21 cellular contexts compared by ENCODE assay signal in genomic region chr3:14377044-14377837, GRCh38. TPM values are rescaled to one million over a fixed set of nuclear protein-coding genes. Genes with fewer than 3 reads are reported as not detected.
DNase-seq lines count a peak whose midpoint lies in the region; ATAC-seq and TF ChIP-seq lines count a peak whose summit lies in the region.
"Had no signal": no experiment of that assay in that cellular context is flagged by ENCODE, and none has a peak within 500 bp of the region (broad histone marks: within the 10 kb centered on the region; RNA-seq: fewer than 3 reads in every experiment).

No MANE protein-coding gene starts in this region.

- no peak overlapping the region for H3K9ac ChIP-seq in PC-3 (ENCODE audit: low read length)

- peaks cover 27% of the 10 kb centered on the region for H3K4me1 Mint-ChIP-seq in activated CD8-positive, alpha-beta memory T cell treated with anti-CD3 and anti-CD28 coated beads, Interleukin-2, amount 10 ng/mL, durations not matched to agents 7 days and 5 days
- H3K4me1 Mint-ChIP-seq in central memory CD8-positive, alpha-beta T cell: peaks cover 34% of the 10 kb centered on the region

- no peaks in the 10 kb centered on the region for H3F3A ChIP-seq in PC-3 (ENCODE audit: low read length, unreplicated experiment)

- ATAC-seq in activated CD8-positive, alpha-beta memory T cell treated with anti-CD3 and anti-CD28 coated beads, Interleukin-2, amount 10 ng/mL, durations not matched to agents 7 days and 5 days: no peak
- ATAC-seq in GM18511 (IDR thresholded peaks at IDR 0.05; ENCODE audit: unreplicated experiment) (peak; percentile 10), HG03097 (IDR thresholded peaks at IDR 0.05; ENCODE audit: low FRiP score, unreplicated experiment) (no peak), PC-3 (no peak)
- no peak for ATAC-seq in central memory CD8-positive, alpha-beta T cell (replicated peaks; ENCODE audit: extremely low read depth, poor library complexity, severe bottlenecking)
- ATAC-seq: A549 had no signal

- CTCF ChIA-PET in activated CD8-positive, alpha-beta memory T cell treated with anti-CD3 and anti-CD28 coated beads, Interleukin-2, amount 10 ng/mL, durations not matched to agents 7 days and 5 days (lab: Charles Lee): interaction anchor here (0.8 to 2.2 kb wide), 10 partner anchors 9 to 248 kb away, joined by 3 to 9 read pairs (median 4); partner anchors contain the start of gene SLC6A6
- CTCF ChIA-PET in PC-3 (lab: Charles Lee): no interaction called here

- H3K9me3 ChIP-seq in neutrophil (no peaks in the 10 kb centered on the region), PC-3 (ENCODE audit: low read length) (no peaks in the 10 kb centered on the region)
- H3K9me3 ChIP-seq: A549, SJSA1 had no signal

- H3K36me3 ChIP-seq in neutrophil (no peaks in the 10 kb centered on the region), PC-3 (ENCODE audit: low read depth, low read length) (no peaks in the 10 kb centered on the region)
- H3K36me3 ChIP-seq: SJSA1 had no signal

- no peak overlapping the region for H3K4me3 Mint-ChIP-seq in activated CD8-positive, alpha-beta memory T cell treated with anti-CD3 and anti-CD28 coated beads, Interleukin-2, amount 10 ng/mL, durations not matched to agents 7 days and 5 days
- H3K4me3 Mint-ChIP-seq in central memory CD8-positive, alpha-beta T cell: peak overlapping the region; percentile 43
- H3K4me3 Mint-ChIP-seq: activated naive CD8-positive, alpha-beta T cell; brain; naive B cell; stimulated activated naive B cell treated with anti-CD40 and anti-IgM and Interleukin-4, amounts not matched to agents 10 μg/mL and 1 μg/mL and 100 μg/mL, for 72 hours had no signal

- H3K4me3 ChIP-seq in neutrophil (ENCODE audit: low read depth in 1 of 2, low read length in 1 of 2) (peak overlapping the region; percentile 40 to 49), PC-3 (ENCODE audit: low read length) (no peak overlapping the region)
- H3K4me3 ChIP-seq: A549, lung, SJSA1 had no signal

- no peaks in the 10 kb centered on the region for H3K9me2 ChIP-seq in PC-3 (replicated peaks; ENCODE audit: low read length)

- peak overlapping the region; percentile 89 for H3K27ac Mint-ChIP-seq in activated CD8-positive, alpha-beta memory T cell treated with anti-CD3 and anti-CD28 coated beads, Interleukin-2, amount 10 ng/mL, durations not matched to agents 7 days and 5 days
- peak overlapping the region; percentile 81 for H3K27ac Mint-ChIP-seq in central memory CD8-positive, alpha-beta T cell (ENCODE audit: low read depth)
- H3K27ac Mint-ChIP-seq: activated naive CD8-positive, alpha-beta T cell had no signal

- peak overlapping the region; percentile 95 for H3K27ac ChIP-seq in neutrophil
- H3K27ac ChIP-seq in PC-3 (ENCODE audit: low read length): no peak overlapping the region
- H3K27ac ChIP-seq: SJSA1 had no signal

- POLR2A ChIA-PET in PC-3 (lab: Charles Lee; ENCODE audit: unreplicated experiment): interaction anchor here (0.6 kb wide), 1 partner anchor 10 kb away, joined by 13 read pairs; no protein-coding TSS in a partner anchor

- no peaks in the 10 kb centered on the region for H3K9me3 Mint-ChIP-seq in activated CD8-positive, alpha-beta memory T cell treated with anti-CD3 and anti-CD28 coated beads, Interleukin-2, amount 10 ng/mL, durations not matched to agents 7 days and 5 days (ENCODE audit: low read depth)
- H3K9me3 Mint-ChIP-seq in central memory CD8-positive, alpha-beta T cell: peaks cover 5% of the 10 kb centered on the region

- no peaks in the 10 kb centered on the region for H3K27me3 Mint-ChIP-seq in activated CD8-positive, alpha-beta memory T cell treated with anti-CD3 and anti-CD28 coated beads, Interleukin-2, amount 10 ng/mL, durations not matched to agents 7 days and 5 days
- no peaks in the 10 kb centered on the region for H3K27me3 Mint-ChIP-seq in central memory CD8-positive, alpha-beta T cell
- H3K27me3 Mint-ChIP-seq: activated naive CD8-positive, alpha-beta T cell had no signal

- no peak overlapping the region for H2AFZ ChIP-seq in PC-3 (ENCODE audit: low read length)

- no peaks in the 10 kb centered on the region for H3K79me2 ChIP-seq in PC-3 (ENCODE audit: low read length)

- no peak overlapping the region for H3K4me2 ChIP-seq in PC-3 (ENCODE audit: low read length)
- H3K4me2 ChIP-seq: A549 had no signal

- peaks cover 68 to 96% of the 10 kb centered on the region in 2 experiments for H3K4me1 ChIP-seq in neutrophil (ENCODE audit: control insufficient read depth in 1 of 2, insufficient read depth in 1 of 2, low read depth in 1 of 2, low read length in 1 of 2)
- peaks cover 8% of the 10 kb centered on the region for H3K4me1 ChIP-seq in PC-3 (ENCODE audit: insufficient read depth, low read length)

- intact Hi-C loops in PC-3 (cut with micrococcal nuclease): no loop called here

- TF ChIP-seq CTCF in neutrophil (IDR thresholded peaks at IDR 0.05) (no peak), PC-3 (conservative IDR thresholded peaks at IDR 0.05; ENCODE audit: low read depth, low read length) (no peak)

- peaks cover 5% of the 10 kb centered on the region for H3K36me3 Mint-ChIP-seq in activated CD8-positive, alpha-beta memory T cell treated with anti-CD3 and anti-CD28 coated beads, Interleukin-2, amount 10 ng/mL, durations not matched to agents 7 days and 5 days
- H3K36me3 Mint-ChIP-seq in central memory CD8-positive, alpha-beta T cell (ENCODE audit: insufficient read depth): peaks cover 1% of the 10 kb centered on the region
- H3K36me3 Mint-ChIP-seq: activated naive CD8-positive, alpha-beta T cell; brain; stimulated activated naive B cell treated with anti-CD40 and anti-IgM and Interleukin-4, amounts not matched to agents 10 μg/mL and 1 μg/mL and 100 μg/mL, for 72 hours had no signal

- H3K27me3 ChIP-seq in neutrophil: no peaks in the 10 kb centered on the region
- H3K27me3 ChIP-seq in PC-3 (ENCODE audit: low read length): no peaks in the 10 kb centered on the region
- H3K27me3 ChIP-seq: SJSA1 had no signal

- BruUV-seq in PC-3 (replicated peaks; lab: Mats Ljungman, UMichigan): no TSS peak

- no peaks in the 10 kb centered on the region for H4K20me1 ChIP-seq in PC-3 (ENCODE audit: low read length)

- DNase-seq in activated CD8-positive, alpha-beta memory T cell treated with anti-CD3 and anti-CD28 coated beads, Interleukin-2, amount 10 ng/mL, durations not matched to agents 7 days and 5 days: no peak
- no peak for DNase-seq in activated CD8-positive, alpha-beta memory T cell treated with anti-CD3 and anti-CD28 coated beads, Interleukin-2, amount 50 U/mL, for 4 hours
- no peak for DNase-seq in central memory CD8-positive, alpha-beta T cell (ENCODE audit: low spot score in 2 of 2)
- DNase-seq in medulla oblongata (ENCODE audit: extremely low spot score) (no peak), PC-3 (no peak)
- DNase-seq: erythroblast, naive B cell, NCI-H1436, NCI-H2171, NCI-H69, OCI-M1, T1000 had no signal

RNA-seq across cellular contexts. Expression of gene SLC6A6, which starts 25.2 kb away (rescaled TPM):
- total RNA-seq in activated CD8-positive, alpha-beta memory T cell treated with anti-CD3 and anti-CD28 coated beads, Interleukin-2, amount 10 ng/mL, durations not matched to agents 7 days and 5 days: 10 to 100 TPM; 55.3 to 64.6 TPM
- total RNA-seq in PC-3 (2014; rRNA removed): 28.1 and 31.9 TPM in 2 replicates
